8 cellular contexts compared by ENCODE assay signal in genomic region chr14:21070610-21071224, GRCh38. TPM values are rescaled to one million over a fixed set of nuclear protein-coding genes. Genes with fewer than 3 reads are reported as not detected.
DNase-seq lines count a peak whose midpoint lies in the region; ATAC-seq and TF ChIP-seq lines count a peak whose summit lies in the region.

No MANE protein-coding gene starts in this region.

- DNase-seq in Caki2 (ENCODE audit: low read depth) (peak; percentile 58), glutamatergic neuron (peak; percentile 79), T-helper 9 cell (no peak)
- DNase-seq in Jurkat, Clone E6-1 (ENCODE audit: low read depth, low spot score) = no peak
- peak; percentile 13 to 19 for DNase-seq in activated T-cell treated with anti-CD3 and anti-CD28 coated beads, Interleukin-2, amount 50 U/mL, for 72 hours

- in situ Hi-C loops in Caki2 (cut with HindIII; ENCODE audit: low pct_unique_long_range_greater_than_20kb, low sequenced_read_pairs) = no loop called here

- H3K36me3 Mint-ChIP-seq in activated T-cell treated with anti-CD3 and anti-CD28 coated beads, Interleukin-2, amount 50 U/mL, for 72 hours (ENCODE audit: insufficient read depth in 2 of 2) = no peaks in the 10 kb centered on the region
- H3K36me3 Mint-ChIP-seq in glutamatergic neuron (ENCODE audit: unreplicated experiment) = peaks cover 8% of the 10 kb centered on the region

- peak; percentile 5 for ATAC-seq in GM19043 (IDR thresholded peaks at IDR 0.05; ENCODE audit: low read depth, unreplicated experiment)
- ATAC-seq in activated T-cell treated with anti-CD3 and anti-CD28 coated beads, Interleukin-2, amount 50 U/mL, for 72 hours (replicated peaks in 1 of 2) = peak; percentile 26 to 27
- ATAC-seq in HG03045 (IDR thresholded peaks at IDR 0.05; ENCODE audit: unreplicated experiment) = no peak

- no peak overlapping the region for H3K27ac Mint-ChIP-seq in activated T-cell treated with anti-CD3 and anti-CD28 coated beads, Interleukin-2, amount 50 U/mL, for 72 hours
- peak overlapping the region; percentile 87 for H3K27ac Mint-ChIP-seq in glutamatergic neuron (ENCODE audit: unreplicated experiment)

- peak overlapping the region; percentile 86 for H3K27ac ChIP-seq in neutrophil

- H3K9me3 Mint-ChIP-seq in activated T-cell treated with anti-CD3 and anti-CD28 coated beads, Interleukin-2, amount 50 U/mL, for 72 hours = no peaks in the 10 kb centered on the region
- H3K9me3 Mint-ChIP-seq in glutamatergic neuron (ENCODE audit: unreplicated experiment) = peaks cover 17% of the 10 kb centered on the region

- H3K4me1 ChIP-seq in neutrophil (ENCODE audit: control insufficient read depth in 1 of 2, insufficient read depth in 1 of 2, low read depth in 1 of 2, low read length in 1 of 2) = peaks cover 38 to 41% of the 10 kb centered on the region in 2 experiments

- no peaks in the 10 kb centered on the region for H3K9me3 ChIP-seq in neutrophil

- H3K4me3 Mint-ChIP-seq in activated T-cell treated with anti-CD3 and anti-CD28 coated beads, Interleukin-2, amount 50 U/mL, for 72 hours = peak overlapping the region; percentile 78 to 89
- H3K4me3 Mint-ChIP-seq in glutamatergic neuron (ENCODE audit: unreplicated experiment) = peak overlapping the region; percentile 93

- peaks cover 34% of the 10 kb centered on the region for H3K4me1 Mint-ChIP-seq in activated T-cell treated with anti-CD3 and anti-CD28 coated beads, Interleukin-2, amount 50 U/mL, for 72 hours (ENCODE audit: low read depth)
- H3K4me1 Mint-ChIP-seq in glutamatergic neuron (ENCODE audit: low read depth, unreplicated experiment) = peaks cover 18% of the 10 kb centered on the region

- peaks cover 75% of the 10 kb centered on the region for H3K27me3 ChIP-seq in neutrophil

- H3K27me3 Mint-ChIP-seq in activated T-cell treated with anti-CD3 and anti-CD28 coated beads, Interleukin-2, amount 50 U/mL, for 72 hours (ENCODE audit: low read depth) = peaks cover 75% of the 10 kb centered on the region
- peaks cover 24% of the 10 kb centered on the region for H3K27me3 Mint-ChIP-seq in glutamatergic neuron (ENCODE audit: unreplicated experiment)

- TF ChIP-seq CTCF in glutamatergic neuron (IDR thresholded peaks at IDR 0.05; ENCODE audit: partially characterized antibody, unreplicated experiment) = peak; percentile 10
- TF ChIP-seq CTCF in neutrophil (IDR thresholded peaks at IDR 0.05) = no peak

- peak overlapping the region; percentile 35 for H3K4me3 ChIP-seq in Jurkat, Clone E6-1 (ENCODE audit: low read length)
- peak overlapping the region; percentile 74 to 81 for H3K4me3 ChIP-seq in neutrophil (ENCODE audit: low read depth in 1 of 2, low read length in 1 of 2)

- no peaks in the 10 kb centered on the region for H3K36me3 ChIP-seq in neutrophil

RNA-seq across cellular contexts. Expression of gene ARHGEF40, which starts 0.6 kb away (rescaled TPM):
- 32.4 and 35.9 TPM in 2 replicates for total RNA-seq in Caki2 (2014; rRNA removed; shearing (Covaris generic); ENCODE audit: low replicate concordance)
- polyA plus RNA-seq in Jurkat, Clone E6-1 (2012; ENCODE audit: insufficient read depth, insufficient read length) = 1.6 TPM
- total RNA-seq in activated T-cell treated with anti-CD3 and anti-CD28 coated beads, Interleukin-2, amount 50 U/mL, for 72 hours = under 1 TPM; 0.26 to 0.37 TPM
- total RNA-seq in glutamatergic neuron (ENCODE audit: unreplicated experiment) = 42.4 TPM

RNA-seq across cellular contexts. Expression of gene RNASE8, which starts 13.1 kb away (rescaled TPM):
- not detected in 2 replicates for total RNA-seq in Caki2 (2014; rRNA removed; shearing (Covaris generic); ENCODE audit: low replicate concordance)
- polyA plus RNA-seq in Jurkat, Clone E6-1 (2012; ENCODE audit: insufficient read depth, insufficient read length) = not detected
- not detected for total RNA-seq in activated T-cell treated with anti-CD3 and anti-CD28 coated beads, Interleukin-2, amount 50 U/mL, for 72 hours
- not detected for total RNA-seq in glutamatergic neuron (ENCODE audit: unreplicated experiment)

RNA-seq across cellular contexts. Expression of gene ZNF219, which starts 27.7 kb away (rescaled TPM):
- total RNA-seq in Caki2 (2014; rRNA removed; shearing (Covaris generic); ENCODE audit: low replicate concordance) = 26.5 and 31.5 TPM in 2 replicates
- polyA plus RNA-seq in Jurkat, Clone E6-1 (2012; ENCODE audit: insufficient read depth, insufficient read length) = 27.1 TPM
- total RNA-seq in activated T-cell treated with anti-CD3 and anti-CD28 coated beads, Interleukin-2, amount 50 U/mL, for 72 hours = 10 to 100 TPM; 11.2 to 12.4 TPM
- 103 TPM for total RNA-seq in glutamatergic neuron (ENCODE audit: unreplicated experiment)

RNA-seq across cellular contexts. Expression of gene RNASE7, which starts 28.6 kb away (rescaled TPM):
- not detected in 2 replicates for total RNA-seq in Caki2 (2014; rRNA removed; shearing (Covaris generic); ENCODE audit: low replicate concordance)
- not detected for polyA plus RNA-seq in Jurkat, Clone E6-1 (2012; ENCODE audit: insufficient read depth, insufficient read length)
- not detected for total RNA-seq in activated T-cell treated with anti-CD3 and anti-CD28 coated beads, Interleukin-2, amount 50 U/mL, for 72 hours
- total RNA-seq in glutamatergic neuron (ENCODE audit: unreplicated experiment) = not detected

RNA-seq across cellular contexts. Expression of gene TMEM253, which starts 30.1 kb away (rescaled TPM):
- total RNA-seq in Caki2 (2014; rRNA removed; shearing (Covaris generic); ENCODE audit: low replicate concordance) = 0.20 TPM in 1 of 2 replicates, not detected in the other
- not detected for polyA plus RNA-seq in Jurkat, Clone E6-1 (2012; ENCODE audit: insufficient read depth, insufficient read length)
- under 1 TPM in 1 of 2 donors, not detected in 1; 0.35 TPM for total RNA-seq in activated T-cell treated with anti-CD3 and anti-CD28 coated beads, Interleukin-2, amount 50 U/mL, for 72 hours
- total RNA-seq in glutamatergic neuron (ENCODE audit: unreplicated experiment) = 0.64 TPM

Comparison
In these comparisons a context has a peak if more than half of its experiments do, and no peak if none do; other contexts are left out.
1. DNase-seq: peak in Caki2 (single experiment), activated T-cell treated with anti-CD3 and anti-CD28 coated beads, Interleukin-2, amount 50 U/mL, for 72 hours (2 of 2) and glutamatergic neuron (single experiment); none in Jurkat, Clone E6-1 (single experiment) and T-helper 9 cell (single experiment).
2. RNA of gene ARHGEF40, which starts 0.6 kb away (total RNA-seq): 42.4 TPM in glutamatergic neuron (single experiment) and 32.4 to 35.9 TPM in Caki2; 0.26 to 0.37 TPM in activated T-cell treated with anti-CD3 and anti-CD28 coated beads, Interleukin-2, amount 50 U/mL, for 72 hours; every median in the first group is over 10 times any median in the second.